In genomic region chr7:54960517-54960916, GRCh38 we compare ENCODE assay signal across 22 cellular contexts. TPM values are rescaled to one million over a fixed set of nuclear protein-coding genes. Genes with fewer than 3 reads are reported as not detected.
DNase-seq lines count a peak whose midpoint lies in the region; ATAC-seq, FAIRE-seq and TF ChIP-seq lines count a peak whose summit lies in the region.
"Had no signal": no experiment of that assay in that cellular context is flagged by ENCODE, and none has a peak within 500 bp of the region (broad histone marks: within the 10 kb centered on the region; RNA-seq: fewer than 3 reads in every experiment).

No MANE protein-coding gene starts in this region.

- peak overlapping the region; percentile 57 for H3K4ac ChIP-seq in IMR-90 (ENCODE audit: low read depth, low read length)

- no peaks in the 10 kb centered on the region for H3K79me2 ChIP-seq in K562 (ENCODE audit: control insufficient read depth, insufficient read depth, low read length)
- H3K79me2 ChIP-seq: hepatocyte had no signal

- no peak overlapping the region for H2AK9ac ChIP-seq in IMR-90 (replicated peaks; ENCODE audit: low read depth, low read length, poor library complexity)

- WGBS in IMR-90 (ENCODE audit: extremely low coverage in 2 of 2, insufficient read length in 1 of 2), 2 experiments, result 57% methylated on average over 1 of the region's 3 CpGs; no CpG with 5 or more reads in 1 of the 2 experiments
- WGBS in K562 (ENCODE audit: insufficient coverage, low coverage, missing lambda C conversion rate), result 3% methylated on average over 3 of the region's 3 CpGs
- 70 to 83% methylated on average over 3 of the region's 3 CpGs for whole genome bisulfite sequencing in heart right ventricle, 2 donors

- no peak overlapping the region for H2AK5ac ChIP-seq in IMR-90 (ENCODE audit: low read depth, low read length)

- H3K27me3 ChIP-seq in IMR-90 (ENCODE audit: control insufficient read depth, insufficient read depth, low read length) (no peaks in the 10 kb centered on the region; the same call in 1 of the 2 replicates), K562 (ENCODE audit: control insufficient read depth in 2 of 2, insufficient read depth in 2 of 2, low read length in 2 of 2) (peaks cover 0 to 6% of the 10 kb centered on the region in 2 experiments; a peak in 2 of 5 replicates), kidney epithelial cell (ENCODE audit: control insufficient read depth, insufficient read depth, low read length) (no peaks in the 10 kb centered on the region), heart right ventricle (peaks cover 0 to 16% (median 6%) of the 10 kb centered on the region in 7 donors)
- H3K27me3 ChIP-seq: BLaER1, hepatocyte, left lung, right atrium auricular region, vagina had no signal

- H3K27ac ChIP-seq in IMR-90 (ENCODE audit: insufficient read depth, low read length) (no peak overlapping the region), K562 (ENCODE audit: extremely low read depth, low read depth, low read length) (no peak overlapping the region), heart right ventricle (no peak overlapping the region)
- H3K27ac ChIP-seq: BLaER1, hepatocyte, left lung, right atrium auricular region, vagina had no signal

- BruUV-seq in IMR-90 (replicated peaks; lab: Mats Ljungman, UMichigan) (no TSS peak), K562 (replicated peaks; lab: Mats Ljungman, UMichigan) (no TSS peak)

- H2BK5ac ChIP-seq in IMR-90 (ENCODE audit: low read depth, low read length, poor library complexity, severe bottlenecking), result no peak overlapping the region

- H3K9me3 ChIP-seq in IMR-90 (ENCODE audit: control insufficient read depth, insufficient read depth, low read length), result peaks cover 6% of the 10 kb centered on the region
- H3K9me3 ChIP-seq in K562 (replicated peaks; ENCODE audit: control insufficient read depth, insufficient read depth, low read depth, low read length), result no peaks in the 10 kb centered on the region
- H3K9me3 ChIP-seq in heart right ventricle, result peaks cover 0 to 7% (median 0%) of the 10 kb centered on the region in 11 donors
- H3K9me3 ChIP-seq: BLaER1, right atrium auricular region, vagina had no signal

- H2BK15ac ChIP-seq in IMR-90 (ENCODE audit: low read depth, low read length), result no peak overlapping the region

- TF ChIP-seq POLR2A in IMR-90 (IDR thresholded peaks at IDR 0.05; ENCODE audit: low read depth, low read length), result no peak
- no peak for TF ChIP-seq POLR2A in K562 (conservative IDR thresholded peaks at IDR 0.05)
- TF ChIP-seq POLR2A in GM18505 (IDR thresholded peaks at IDR 0.05; ENCODE audit: borderline replicate concordance, extremely low read depth, insufficient read depth, insufficient read length), result no peak

- H4K20me1 ChIP-seq in IMR-90 (ENCODE audit: insufficient read depth, low read length) (no peaks in the 10 kb centered on the region), K562 (replicated peaks; ENCODE audit: control insufficient read depth, insufficient read depth, low read length) (no peaks in the 10 kb centered on the region)
- H4K20me1 ChIP-seq: BLaER1 had no signal

- H3K36me3 ChIP-seq in IMR-90 (ENCODE audit: control insufficient read depth, insufficient read depth, low read length) (no peaks in the 10 kb centered on the region), K562 (ENCODE audit: control insufficient read depth, insufficient read depth, low read length) (no peaks in the 10 kb centered on the region), kidney epithelial cell (ENCODE audit: control insufficient read depth, insufficient read depth, low read length) (no peaks in the 10 kb centered on the region), heart right ventricle (no peaks in the 10 kb centered on the region)
- H3K36me3 ChIP-seq: BLaER1, left lung, right atrium auricular region, vagina had no signal

- no peak for TF ChIP-seq EP300 in K562 (IDR thresholded peaks at IDR 0.05; ENCODE audit: low read length)

- intact Hi-C loops in IMR-90 (cut with micrococcal nuclease), result no loop called here
- intact Hi-C loops in K562 (cut with micrococcal nuclease), result no loop called here
- intact Hi-C loops in heart right ventricle (cut with DNase I), result loop anchor here in 1 of 10 donors (1.0 kb wide), 1 partner anchor 289 kb away; no protein-coding TSS in a partner anchor

- peak; percentile 61 for DNase-seq in IMR-90
- DNase-seq in K562 (ENCODE audit: extremely low read depth in 1 of 4, low spot score in 3 of 4), result no peak
- DNase-seq in kidney epithelial cell (ENCODE audit: low read depth), result peak; percentile 64
- no peak for DNase-seq in SHP77 (lab: John Stamatoyannopoulos, UW)
- DNase-seq in heart right ventricle, result no peak
- DNase-seq: activated CD4-positive, alpha-beta memory T cell treated with anti-CD3 and anti-CD28 coated beads, Interleukin-2, amount 10 ng/mL, durations not matched to agents 7 days and 5 days; activated effector memory CD4-positive, alpha-beta T cell treated with Interleukin-2 at 50 U/mL for 16 hours; DND-41; left lung; NCI-H146; NCI-H524 treated with DMSO at 0.1 percent for 48 hours; stimulated activated CD4-positive, alpha-beta T cell treated with anti-CD3 and anti-CD28 coated beads, Interleukin-4, amount 100 ng/mL, for 4 hours; stimulated activated naive CD4-positive, alpha-beta T cell had no signal

- dilution Hi-C loops in IMR-90 (cut with HindIII; ENCODE audit: low sequenced_read_pairs, unreplicated experiment), result loop anchor here (5.0 kb wide), 1 partner anchor 37 kb away; no protein-coding TSS in a partner anchor

- CTCF ChIA-PET in IMR-90 (lab: Yijun Ruan, JAX), result no interaction called here
- CTCF ChIA-PET in K562 (lab: Yijun Ruan, JAX; ENCODE audit: low intra/inter-chr PET ratio), result no interaction called here

- ATAC-seq in GM18858 (IDR thresholded peaks at IDR 0.05; ENCODE audit: unreplicated experiment) (peak; percentile 40), IMR-90 (ENCODE audit: low read depth) (peak; percentile 29; the same call in 1 of the 2 replicates), K562 (no peak), GM18505 (IDR thresholded peaks at IDR 0.05; ENCODE audit: unreplicated experiment) (no peak), heart right ventricle (no peak), GM18511 (IDR thresholded peaks at IDR 0.05; ENCODE audit: unreplicated experiment) (no peak)
- ATAC-seq: left lung; natural killer cell treated with Interleukin-12 subunit alpha and Interleukin-12 subunit beta and Interleukin-15 and Interleukin-18, amount 100 ng/mL, for 72 hours had no signal

- H4K91ac ChIP-seq in IMR-90 (ENCODE audit: insufficient read depth, low read depth, low read length), result no peak overlapping the region

- H3K4me2 ChIP-seq in IMR-90 (ENCODE audit: low read depth, low read length), result no peak overlapping the region
- no peak overlapping the region for H3K4me2 ChIP-seq in K562 (ENCODE audit: insufficient read depth, low read length)
- H3K4me2 ChIP-seq: BLaER1, hepatocyte had no signal

- H3K9ac ChIP-seq in IMR-90 (ENCODE audit: low read depth, low read length) (no peak overlapping the region), K562 (ENCODE audit: insufficient read depth in 1 of 2, low read depth in 2 of 2, low read length in 2 of 2) (no peak overlapping the region)
- H3K9ac ChIP-seq: BLaER1 had no signal

- H3K4me1 ChIP-seq in IMR-90 (ENCODE audit: control insufficient read depth, insufficient read depth, low read length) (no peaks in the 10 kb centered on the region), K562 (replicated peaks in 1 of 2; ENCODE audit: control insufficient read depth in 2 of 2, insufficient read depth in 2 of 2, low read length in 2 of 2) (no peaks in the 10 kb centered on the region), heart right ventricle (no peaks in the 10 kb centered on the region)
- H3K4me1 ChIP-seq: BLaER1, left lung, right atrium auricular region had no signal

- H4K5ac ChIP-seq in IMR-90 (ENCODE audit: low read depth, low read length), result no peak overlapping the region

- H3K14ac ChIP-seq in IMR-90 (replicated peaks; ENCODE audit: low read depth, low read length), result 0 out of 2 replicates have a peak overlapping the region, but pooled peaks have one; percentile 16

- no peak overlapping the region for H3K23ac ChIP-seq in IMR-90 (ENCODE audit: low read depth, low read length)

- TF ChIP-seq CTCF in IMR-90 (conservative IDR thresholded peaks at IDR 0.05; ENCODE audit: low read depth, low read length) (no peak), K562 (IDR thresholded peaks at IDR 0.05 in 2 of 3, conservative IDR thresholded peaks at IDR 0.05 in 1 of 3; ENCODE audit: insufficient read depth in 2 of 3, low read depth in 1 of 3, low read length in 3 of 3) (no peak), kidney epithelial cell (IDR thresholded peaks at IDR 0.05; ENCODE audit: insufficient read depth, low read length, poor library complexity, severe bottlenecking) (no peak), heart right ventricle (IDR thresholded peaks at IDR 0.05) (no peak)

- peak overlapping the region; percentile 74 for H2AFZ ChIP-seq in IMR-90 (replicated peaks; ENCODE audit: low read length, poor library complexity)
- H2AFZ ChIP-seq in K562 (ENCODE audit: low read depth, low read length), result no peak overlapping the region
- H2AFZ ChIP-seq: hepatocyte had no signal

- H4K8ac ChIP-seq in IMR-90 (ENCODE audit: low read depth in 2 of 2, low read length in 2 of 2), result peak overlapping the region in 1 of 2 experiments; percentile 40; a peak in 1 of 4 replicates

- H3K56ac ChIP-seq in IMR-90 (ENCODE audit: extremely low read depth, insufficient read depth, low read length), result no peak overlapping the region

- no peaks in the 10 kb centered on the region for H3K79me1 ChIP-seq in IMR-90 (ENCODE audit: low read depth in 1 of 2, low read length in 2 of 2)

- FAIRE-seq in K562 (lab: Jason Lieb, UNC), result no peak
- FAIRE-seq: GM12892 had no signal

- peaks cover 11% of the 10 kb centered on the region for H3K9me1 ChIP-seq in IMR-90 (ENCODE audit: insufficient read depth, low read length)
- H3K9me1 ChIP-seq in K562 (ENCODE audit: control insufficient read depth, insufficient read depth, low read length), result no peaks in the 10 kb centered on the region

- POLR2A ChIA-PET in IMR-90 (lab: Charles Lee; ENCODE audit: unreplicated experiment), result interaction anchor here (0.7 kb wide), 1 partner anchor 148 kb away, joined by 3 read pairs; no protein-coding TSS in a partner anchor
- POLR2A ChIA-PET in K562 (lab: Yijun Ruan, JAX), result no interaction called here

- 0 out of 2 replicates have a peak overlapping the region, but pooled peaks have one; percentile 51 for H2BK20ac ChIP-seq in IMR-90 (ENCODE audit: low read depth, low read length)

- H2BK120ac ChIP-seq in IMR-90 (ENCODE audit: low read depth, low read length), result no peak overlapping the region

- in situ Hi-C loops in IMR-90 (cut with MboI; ENCODE audit: low sequenced_read_pairs), result no loop called here
- in situ Hi-C loops in K562 (cut with MboI), result no loop called here

- TF ChIP-seq RAD21 in IMR-90 (IDR thresholded peaks at IDR 0.05; ENCODE audit: low read length) (no peak), K562 (CRISPR knock-in tag; conservative IDR thresholded peaks at IDR 0.05 in 1 of 2, IDR thresholded peaks at IDR 0.05 in 1 of 2) (no peak)

- H3K18ac ChIP-seq in IMR-90 (ENCODE audit: low read depth, low read length), result no peak overlapping the region

- H3K4me3 ChIP-seq in IMR-90 (ENCODE audit: insufficient read depth, low read depth, low read length), result no peak overlapping the region
- H3K4me3 ChIP-seq in K562, result no peak overlapping the region
- H3K4me3 ChIP-seq in kidney epithelial cell (ENCODE audit: low read depth, low read length), result no peak overlapping the region
- H3K4me3 ChIP-seq in heart right ventricle, result no peak overlapping the region
- H3K4me3 ChIP-seq: BLaER1, hepatocyte, left lung, right atrium auricular region, vagina had no signal

RNA-seq across cellular contexts. Expression of gene EGFR, which starts 58.3 kb away (rescaled TPM):
- total RNA-seq in IMR-90 (2012; rRNA removed) (60.4 and 63.9 TPM in 2 replicates), K562 (2014; rRNA removed) (not detected in 2 replicates), K562 (2014; rRNA removed; fragmentation: Illumina TruSeq; extraction: Trizol) (not detected in 2 replicates), K562 (2015; rRNA removed; fragmentation: Illumina TruSeq; extraction: Trizol) (not detected in 2 replicates), K562 (2021) (0.13 and 0.18 TPM in 2 replicates), kidney epithelial cell (67.2 and 76.7 TPM in 2 replicates), heart right ventricle (10 to 100 TPM in 5 of 10 donors, 1 to 10 TPM in 5; 5.0 to 13.5 (median 9.2) TPM)
- polyA plus RNA-seq in IMR-90 (2012; rRNA removed) (36.9 and 37.8 TPM in 2 replicates), K562 (2011; rRNA removed) (not detected in 2 replicates), K562 (2014; fragmentation: Illumina TruSeq; extraction: Trizol) (not detected in 2 replicates), K562 (2014; fragmentation: Nextera tagmentation; extraction: Ambion mirVana) (not detected), K562 (2014; rRNA removed) (not detected in 2 replicates), heart right ventricle (1 to 10 TPM; 1.9 to 4.2 TPM)
- polyA plus RNA-seq in IMR-90 (2012; cell fraction: cytosol; rRNA removed), result 24.8 and 27.5 TPM in 2 replicates
- 66.1 and 93.0 TPM in 2 replicates for polyA plus RNA-seq in IMR-90 (2012; cell fraction: nucleus; rRNA removed; ENCODE audit: low replicate concordance)
- total RNA-seq in K562 (2011; cell fraction: chromatin; rRNA removed; ENCODE audit: low replicate concordance), result not detected in 2 replicates
- not detected in 2 replicates for total RNA-seq in K562 (2011; cell fraction: nucleolus; rRNA removed)
- not detected in 2 replicates for total RNA-seq in K562 (2011; cell fraction: nucleoplasm; rRNA removed)
- polyA plus RNA-seq in K562 (2011; cell fraction: cytosol; rRNA removed), result not detected in 2 replicates
- not detected in 2 replicates for polyA plus RNA-seq in K562 (2011; cell fraction: nucleus; rRNA removed)
- polyA plus RNA-seq in K562 (2012), result not detected in 2 replicates
- polyA minus RNA-seq in K562 (2011; rRNA and poly(A)+ RNA removed), result not detected in 2 replicates
- polyA minus RNA-seq in K562 (2011; cell fraction: cytosol; rRNA and poly(A)+ RNA removed), result 0.19 and 0.73 TPM in 2 replicates
- under 0.01 TPM in 1 of 2 replicates, not detected in the other for polyA minus RNA-seq in K562 (2011; cell fraction: nucleus; rRNA and poly(A)+ RNA removed)
- total RNA-seq: activated CD4-positive, alpha-beta memory T cell treated with anti-CD3 and anti-CD28 coated beads, Interleukin-2, amount 10 ng/mL, durations not matched to agents 7 days and 5 days; natural killer cell treated with Interleukin-12 subunit alpha and Interleukin-12 subunit beta and Interleukin-15 and Interleukin-18, amount 100 ng/mL, for 72 hours had no signal

Comparison
In these comparisons a context has a peak if more than half of its experiments do, and no peak if none do; other contexts are left out.
1. ATAC-seq: peak in GM18858 (single experiment) and IMR-90 (single experiment); none in K562 (single experiment), GM18505 (single experiment), heart right ventricle (0 of 8) and GM18511 (single experiment).
2. DNase-seq: peak in IMR-90 (single experiment) and kidney epithelial cell (single experiment); none in K562 (0 of 4), SHP77 (0 of 2) and heart right ventricle (0 of 2).
3. RNA of gene EGFR, which starts 58.3 kb away (total RNA-seq): 67.2 to 76.7 TPM in kidney epithelial cell, 60.4 to 63.9 TPM in IMR-90 and 5.0 to 13.5 TPM in heart right ventricle; 0.13 to 0.18 TPM in K562; every median in the first group is over 4 times any median in the second.